Comparison of ENCODE assay signal across 21 cellular contexts in the genomic region with DNA sequence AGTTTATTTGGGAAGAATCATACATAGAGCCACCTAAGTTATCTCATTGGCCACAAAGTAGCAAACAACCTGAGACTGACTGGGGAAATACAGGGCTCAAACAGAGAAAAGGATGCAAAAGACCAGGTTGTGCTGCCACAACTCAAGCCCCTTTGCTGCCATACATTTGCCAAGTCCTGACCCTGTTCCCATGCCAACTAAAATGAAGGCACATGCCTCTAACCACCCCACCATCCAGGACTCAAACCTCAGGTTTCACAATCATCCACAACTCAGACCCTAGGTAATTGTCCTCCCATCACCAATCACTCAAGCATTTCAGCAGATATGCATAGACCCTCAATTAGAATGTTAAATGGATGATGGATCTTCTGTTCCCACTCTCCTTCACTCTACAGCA. TPM values are rescaled to one million over a fixed set of nuclear protein-coding genes. Genes with fewer than 3 reads are reported as not detected.
DNase-seq lines count a peak whose midpoint lies in the region; ATAC-seq, FAIRE-seq and TF ChIP-seq lines count a peak whose summit lies in the region.
"Had no signal": no experiment of that assay in that cellular context is flagged by ENCODE, and none has a peak within 500 bp of the region (broad histone marks: within the 10 kb centered on the region; RNA-seq: fewer than 3 reads in every experiment).

No MANE protein-coding gene starts in this region.

- peaks cover 54% of the 10 kb centered on the region for H3K4me1 ChIP-seq in OCI-LY1 (ENCODE audit: insufficient read depth, low read length, severe bottlenecking)
- H3K4me1 ChIP-seq: SJSA1 had no signal

- peaks cover 5% of the 10 kb centered on the region; the same call in 1 of the 2 replicates for H3F3A ChIP-seq in OCI-LY1 (ENCODE audit: insufficient read depth, low read length)

- peak overlapping the region; percentile 12; the same call in 1 of the 2 replicates for H2AFZ ChIP-seq in OCI-LY1 (ENCODE audit: low read length)

- H3K9ac ChIP-seq in OCI-LY1 (ENCODE audit: low read length): peak overlapping the region; percentile 34; the same call in 1 of the 2 replicates

- peak overlapping the region; percentile 96 for H3K27ac ChIP-seq in OCI-LY1 (ENCODE audit: low read depth, low read length, poor library complexity, severe bottlenecking)
- H3K27ac ChIP-seq: SJSA1 had no signal

- H4K20me1 ChIP-seq in OCI-LY1 (ENCODE audit: insufficient read depth, low read length): no peaks in the 10 kb centered on the region

- H3K79me2 ChIP-seq in OCI-LY1 (ENCODE audit: insufficient read depth, low read length): peaks cover 35% of the 10 kb centered on the region

- H3K27me3 ChIP-seq in OCI-LY1 (ENCODE audit: insufficient read depth, low read length): no peaks in the 10 kb centered on the region
- no peaks in the 10 kb centered on the region for H3K27me3 ChIP-seq in bronchial epithelial cell (ENCODE audit: control insufficient read depth, insufficient read depth, low read length)

- H3K9me2 ChIP-seq in OCI-LY1 (ENCODE audit: low read depth, low read length): no peaks in the 10 kb centered on the region

- H3K4me2 ChIP-seq in OCI-LY1 (ENCODE audit: low read length): peak overlapping the region; percentile 55; the same call in 1 of the 2 replicates

- DNase-seq in GM12865 (ENCODE audit: low read depth) (peak; percentile 45), bronchial epithelial cell (ENCODE audit: low read depth) (no peak), kidney tubule cell (ENCODE audit: low spot score) (no peak), mesenteric fat pad (ENCODE audit: low spot score) (no peak), germinal center (ENCODE audit: low spot score) (no peak)
- DNase-seq: CD4-positive, CD25-positive, alpha-beta regulatory T cell; COR-L47; GDM1; H9; KG1; MV-4-11; NCI-H1417; NCI-H187 treated with DMSO at 0.1 percent for 48 hours; NCI-H345; NCI-H524 treated with DMSO at 0.1 percent for 48 hours had no signal

- peak; percentile 28 for FAIRE-seq in bronchial epithelial cell (lab: Jason Lieb, UNC)
- FAIRE-seq: HepG2 had no signal

- no peak for ATAC-seq in HG03432 (IDR thresholded peaks at IDR 0.05; ENCODE audit: unreplicated experiment)
- ATAC-seq: HepG2, Panc1 had no signal

- TF ChIP-seq CTCF in GM12865 (IDR thresholded peaks at IDR 0.05; ENCODE audit: insufficient read depth, low read depth, low read length, missing control alignments) (no peak), OCI-LY1 (IDR thresholded peaks at IDR 0.05; ENCODE audit: low read length) (no peak), bronchial epithelial cell (IDR thresholded peaks at IDR 0.05; ENCODE audit: insufficient read depth, low read length, severe bottlenecking) (no peak)

- H3K4me3 ChIP-seq in GM12865 (ENCODE audit: low read depth, low read length): no peak overlapping the region
- H3K4me3 ChIP-seq in OCI-LY1 (ENCODE audit: low read depth, low read length, poor library complexity, severe bottlenecking): no peak overlapping the region
- H3K4me3 ChIP-seq in bronchial epithelial cell (ENCODE audit: low read depth, low read length): no peak overlapping the region
- H3K4me3 ChIP-seq: SJSA1 had no signal

- H3K36me3 ChIP-seq in OCI-LY1 (ENCODE audit: insufficient read depth, low read length) (peaks cover 16% of the 10 kb centered on the region; the same call in 1 of the 2 replicates), bronchial epithelial cell (ENCODE audit: control insufficient read depth, insufficient read depth, low read length) (no peaks in the 10 kb centered on the region)
- H3K36me3 ChIP-seq: SJSA1 had no signal

- H3K9me3 ChIP-seq in OCI-LY1 (ENCODE audit: low read length): no peaks in the 10 kb centered on the region
- H3K9me3 ChIP-seq: SJSA1 had no signal

RNA-seq across cellular contexts. Expression of gene MS4A1, which starts 1.4 kb away (rescaled TPM):
- total RNA-seq in bronchial epithelial cell: not detected in 2 replicates
- total RNA-seq in mesenteric fat pad: 0.22 TPM
- total RNA-seq: Daoy, H9, HepG2, SJSA1 had no signal

RNA-seq across cellular contexts. Expression of gene MS4A5, which starts 24.8 kb away (rescaled TPM):
- not detected in 2 replicates for total RNA-seq in bronchial epithelial cell
- not detected for total RNA-seq in mesenteric fat pad
- total RNA-seq: CD4-positive, CD25-positive, alpha-beta regulatory T cell; Daoy; H9; HepG2; SJSA1 had no signal

RNA-seq across cellular contexts. Expression of gene MS4A12, which starts 38.4 kb away (rescaled TPM):
- not detected in 2 replicates for total RNA-seq in bronchial epithelial cell
- total RNA-seq in mesenteric fat pad: not detected
- total RNA-seq: CD4-positive, CD25-positive, alpha-beta regulatory T cell; Daoy; H9; HepG2; SJSA1 had no signal

RNA-seq across cellular contexts. Expression of gene MS4A14, which starts 58.0 kb away (rescaled TPM):
- total RNA-seq in bronchial epithelial cell (not detected in 2 replicates), mesenteric fat pad (3.6 TPM)
- total RNA-seq: CD4-positive, CD25-positive, alpha-beta regulatory T cell; Daoy; H9; HepG2; SJSA1 had no signal
